8 cellular contexts compared by ENCODE assay signal in the genomic region with DNA sequence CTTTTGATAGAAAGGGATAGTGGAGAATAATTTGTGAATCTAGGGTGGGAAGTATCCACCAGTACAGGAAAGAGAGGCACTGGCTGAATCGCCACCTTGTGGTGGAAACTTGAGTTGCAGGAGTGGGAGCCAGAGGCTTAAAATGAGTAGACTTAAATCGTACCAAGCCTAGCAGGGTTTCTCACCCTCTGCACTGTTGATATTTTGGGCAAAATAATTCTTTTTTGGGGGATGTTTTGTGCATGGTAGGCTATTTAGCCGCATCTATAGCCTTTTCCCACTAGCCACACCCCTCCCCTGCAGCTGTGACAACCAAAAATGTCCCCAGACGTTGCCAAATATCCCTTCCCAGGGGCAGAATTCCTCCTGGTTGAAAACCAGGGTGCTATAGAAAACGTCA.
DNase-seq lines count a peak whose midpoint lies in the region; FAIRE-seq lines count a peak whose summit lies in the region.

No MANE protein-coding gene starts in this region.

- intact Hi-C loops in head of caudate nucleus (cut with DNase I) = no loop called here
- intact Hi-C loops in posterior cingulate gyrus (cut with DNase I) = loop anchor here (1.0 kb wide), 1 partner anchor 31 kb away; no protein-coding TSS in a partner anchor

- DNase-seq in NK-92 treated with Interleukin-12 subunit alpha and Interleukin-12 subunit beta, amount 100 ng/mL, for 24 hours (lab: John Stamatoyannopoulos, UW) = peak; percentile 38
- DNase-seq in NK-92 (lab: John Stamatoyannopoulos, UW; ENCODE audit: unreplicated experiment) (no peak), MG63 (peak; percentile 67), SKM-1 (lab: John Stamatoyannopoulos, UW; ENCODE audit: unreplicated experiment) (peak; percentile 38), head of caudate nucleus (peak; percentile 55 to 95 (median 89)), posterior cingulate gyrus (peak; percentile 79 to 97 (median 92)), urothelium cell line (ENCODE audit: low spot score) (peak; percentile 80)
- peak; percentile 78 for DNase-seq in activated naive CD4-positive, alpha-beta T cell treated with anti-CD3 and anti-CD28 coated beads, Interleukin-2, amount 50 U/mL, for 16 hours

- H3K9me3 ChIP-seq in MG63 = no peaks in the 10 kb centered on the region

- FAIRE-seq in urothelium cell line (lab: Jason Lieb, UNC) = no peak

- no peaks in the 10 kb centered on the region for H3K36me3 ChIP-seq in MG63

- H3K4me3 ChIP-seq in MG63 = no peak overlapping the region

- H3K27me3 ChIP-seq in MG63 = peaks cover 13% of the 10 kb centered on the region
